Comparison of ENCODE assay signal across 2 cellular contexts in the genomic region with DNA sequence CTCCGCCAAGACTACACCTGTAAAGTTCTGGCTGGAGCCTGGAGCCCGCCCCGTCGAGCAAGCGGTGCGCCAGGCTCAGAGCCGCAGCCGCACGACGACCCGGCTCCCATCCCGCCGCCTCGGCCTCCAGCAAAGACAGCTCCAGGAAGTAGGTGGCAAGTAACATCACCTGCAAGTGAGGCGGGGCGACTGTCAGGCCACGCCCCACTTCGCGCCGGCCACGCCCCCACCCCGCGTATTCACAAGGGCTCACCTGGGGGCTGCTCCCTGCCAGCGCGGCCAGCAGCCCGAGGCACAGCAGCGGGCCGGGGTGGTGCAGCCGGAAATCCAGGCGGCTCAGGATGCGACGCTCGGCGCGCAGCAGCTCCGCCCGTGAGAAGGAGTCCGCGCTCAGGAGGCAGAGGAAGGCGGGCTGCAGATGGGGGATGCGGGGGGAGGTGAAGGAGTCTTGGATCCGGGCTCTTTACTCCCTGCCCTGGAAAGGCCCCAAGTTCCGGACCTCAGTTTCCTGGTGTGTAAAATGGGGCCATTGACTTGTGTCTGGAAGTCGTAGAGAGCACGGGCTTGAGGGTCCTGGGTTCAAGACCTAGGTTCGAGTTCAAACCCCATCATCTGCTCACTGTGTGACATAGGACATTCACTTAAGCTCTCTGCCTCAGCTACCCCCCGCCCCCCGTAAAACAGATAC.
TF ChIP-seq lines count a peak whose summit lies in the region.

No MANE protein-coding gene starts in this region.

TF ChIP-seq in Ishikawa, 13 proteins besides CTCF, POLR2A, EP300 and RAD21 (continued from another document):
- TF ChIP-seq CEBPB (IDR thresholded peaks at IDR 0.05), result no peak

TF ChIP-seq in SK-N-SH treated with all-trans-retinoic acid at 6 μM for 48 hours, 23 proteins besides CTCF, POLR2A, EP300 and RAD21 (continued from another document):
- TF ChIP-seq, protein P1, sequence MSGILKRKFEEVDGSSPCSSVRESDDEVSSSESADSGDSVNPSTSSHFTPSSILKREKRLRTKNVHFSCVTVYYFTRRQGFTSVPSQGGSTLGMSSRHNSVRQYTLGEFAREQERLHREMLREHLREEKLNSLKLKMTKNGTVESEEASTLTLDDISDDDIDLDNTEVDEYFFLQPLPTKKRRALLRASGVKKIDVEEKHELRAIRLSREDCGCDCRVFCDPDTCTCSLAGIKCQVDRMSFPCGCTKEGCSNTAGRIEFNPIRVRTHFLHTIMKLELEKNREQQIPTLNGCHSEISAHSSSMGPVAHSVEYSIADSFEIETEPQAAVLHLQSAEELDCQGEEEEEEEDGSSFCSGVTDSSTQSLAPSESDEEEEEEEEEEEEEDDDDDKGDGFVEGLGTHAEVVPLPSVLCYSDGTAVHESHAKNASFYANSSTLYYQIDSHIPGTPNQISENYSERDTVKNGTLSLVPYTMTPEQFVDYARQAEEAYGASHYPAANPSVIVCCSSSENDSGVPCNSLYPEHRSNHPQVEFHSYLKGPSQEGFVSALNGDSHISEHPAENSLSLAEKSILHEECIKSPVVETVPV (CRISPR knock-in tag; IDR thresholded peaks at IDR 0.05), result no peak
- TF ChIP-seq ZFP3 (CRISPR knock-in tag; IDR thresholded peaks at IDR 0.05) (no peak), RARB (CRISPR knock-in tag; IDR thresholded peaks at IDR 0.05) (no peak), OSR1 (CRISPR knock-in tag; IDR thresholded peaks at IDR 0.05) (no peak), CSDC2 (CRISPR knock-in tag; IDR thresholded peaks at IDR 0.05) (no peak), ISL1 (CRISPR knock-in tag; IDR thresholded peaks at IDR 0.05) (no peak), ARNTL (CRISPR knock-in tag; IDR thresholded peaks at IDR 0.05; ENCODE audit: borderline replicate concordance, low read depth) (no peak), PPARA (CRISPR knock-in tag; IDR thresholded peaks at IDR 0.05; ENCODE audit: borderline replicate concordance) (no peak), BACH2 (CRISPR knock-in tag; IDR thresholded peaks at IDR 0.05; ENCODE audit: borderline replicate concordance) (no peak), ZNF565 (CRISPR knock-in tag; conservative IDR thresholded peaks at IDR 0.05; ENCODE audit: low read depth) (no peak), ZNF70 (CRISPR knock-in tag; IDR thresholded peaks at IDR 0.05) (no peak), SNAI2 (CRISPR knock-in tag; IDR thresholded peaks at IDR 0.05) (no peak), GLIS3 (CRISPR knock-in tag; IDR thresholded peaks at IDR 0.05) (no peak)
- TF ChIP-seq, protein P2, sequence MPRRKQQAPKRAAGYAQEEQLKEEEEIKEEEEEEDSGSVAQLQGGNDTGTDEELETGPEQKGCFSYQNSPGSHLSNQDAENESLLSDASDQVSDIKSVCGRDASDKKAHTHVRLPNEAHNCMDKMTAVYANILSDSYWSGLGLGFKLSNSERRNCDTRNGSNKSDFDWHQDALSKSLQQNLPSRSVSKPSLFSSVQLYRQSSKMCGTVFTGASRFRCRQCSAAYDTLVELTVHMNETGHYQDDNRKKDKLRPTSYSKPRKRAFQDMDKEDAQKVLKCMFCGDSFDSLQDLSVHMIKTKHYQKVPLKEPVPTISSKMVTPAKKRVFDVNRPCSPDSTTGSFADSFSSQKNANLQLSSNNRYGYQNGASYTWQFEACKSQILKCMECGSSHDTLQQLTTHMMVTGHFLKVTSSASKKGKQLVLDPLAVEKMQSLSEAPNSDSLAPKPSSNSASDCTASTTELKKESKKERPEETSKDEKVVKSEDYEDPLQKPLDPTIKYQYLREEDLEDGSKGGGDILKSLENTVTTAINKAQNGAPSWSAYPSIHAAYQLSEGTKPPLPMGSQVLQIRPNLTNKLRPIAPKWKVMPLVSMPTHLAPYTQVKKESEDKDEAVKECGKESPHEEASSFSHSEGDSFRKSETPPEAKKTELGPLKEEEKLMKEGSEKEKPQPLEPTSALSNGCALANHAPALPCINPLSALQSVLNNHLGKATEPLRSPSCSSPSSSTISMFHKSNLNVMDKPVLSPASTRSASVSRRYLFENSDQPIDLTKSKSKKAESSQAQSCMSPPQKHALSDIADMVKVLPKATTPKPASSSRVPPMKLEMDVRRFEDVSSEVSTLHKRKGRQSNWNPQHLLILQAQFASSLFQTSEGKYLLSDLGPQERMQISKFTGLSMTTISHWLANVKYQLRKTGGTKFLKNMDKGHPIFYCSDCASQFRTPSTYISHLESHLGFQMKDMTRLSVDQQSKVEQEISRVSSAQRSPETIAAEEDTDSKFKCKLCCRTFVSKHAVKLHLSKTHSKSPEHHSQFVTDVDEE (CRISPR knock-in tag; IDR thresholded peaks at IDR 0.05), result no peak
